10 cellular contexts compared by ENCODE assay signal in the genomic region with DNA sequence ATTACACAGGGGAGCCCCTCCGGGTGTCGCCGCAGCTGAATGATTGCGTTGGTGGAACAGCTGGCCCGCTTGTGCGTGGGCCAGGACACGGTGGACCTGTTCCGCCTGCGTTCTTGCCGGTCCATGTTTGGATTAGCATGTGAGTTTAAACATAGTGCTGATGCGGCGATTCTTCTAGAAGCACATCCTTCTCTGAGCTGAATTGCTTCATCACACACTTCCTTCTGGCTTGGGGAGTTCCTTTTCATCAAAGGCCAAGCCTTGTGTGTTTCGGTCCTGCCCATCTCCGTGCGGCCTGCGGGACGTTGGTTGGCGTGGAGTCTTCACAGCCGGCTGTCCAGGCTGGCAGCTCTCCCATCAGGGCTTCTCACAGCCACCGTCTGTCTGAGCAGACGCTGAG. TPM values are rescaled to one million over a fixed set of nuclear protein-coding genes. Genes with fewer than 3 reads are reported as not detected.
DNase-seq lines count a peak whose midpoint lies in the region; ATAC-seq, FAIRE-seq and TF ChIP-seq lines count a peak whose summit lies in the region.
"Had no signal": no experiment of that assay in that cellular context is flagged by ENCODE, and none has a peak within 500 bp of the region (broad histone marks: within the 10 kb centered on the region; RNA-seq: fewer than 3 reads in every experiment).

No MANE protein-coding gene starts in this region.

- no peaks in the 10 kb centered on the region for H3K36me3 Mint-ChIP-seq in T-helper 2 cell treated with Interferon-gamma antibody and Interleukin-4, amounts not matched to agents 5 μg/mL and 100 μg/mL, for 36 hours (ENCODE audit: low read depth)
- H3K36me3 Mint-ChIP-seq in immature natural killer cell: peaks cover 0 to 7% (median 6%) of the 10 kb centered on the region in 3 donors

- no peaks in the 10 kb centered on the region for H3K9me3 ChIP-seq in OCI-LY7 (ENCODE audit: low read length)
- H3K9me3 ChIP-seq in osteoblast (ENCODE audit: low read depth, low read length): no peaks in the 10 kb centered on the region
- H3K9me3 ChIP-seq in PC-3 (ENCODE audit: low read length): no peaks in the 10 kb centered on the region
- no peaks in the 10 kb centered on the region for H3K9me3 ChIP-seq in effector memory CD4-positive, alpha-beta T cell (ENCODE audit: control insufficient read depth, low read length)

- H3K9me3 Mint-ChIP-seq in T-helper 2 cell treated with Interferon-gamma antibody and Interleukin-4, amounts not matched to agents 5 μg/mL and 100 μg/mL, for 36 hours: no peaks in the 10 kb centered on the region
- no peaks in the 10 kb centered on the region for H3K9me3 Mint-ChIP-seq in immature natural killer cell

- H4K20me1 ChIP-seq in OCI-LY7 (ENCODE audit: insufficient read depth, low read length) (no peaks in the 10 kb centered on the region), osteoblast (ENCODE audit: insufficient read depth, low read length) (no peaks in the 10 kb centered on the region), PC-3 (ENCODE audit: low read length) (no peaks in the 10 kb centered on the region)

- FAIRE-seq in frontal cortex (lab: Jason Lieb, UNC): no peak

- no peak overlapping the region; the same call in 1 of the 2 replicates for H3K4me3 ChIP-seq in BJ (ENCODE audit: low read depth, low read length)
- no peak overlapping the region for H3K4me3 ChIP-seq in OCI-LY7 (ENCODE audit: low read depth, low read length, poor library complexity, severe bottlenecking)
- peak overlapping the region; percentile 57 for H3K4me3 ChIP-seq in osteoblast (ENCODE audit: insufficient read depth, low read length)
- no peak overlapping the region for H3K4me3 ChIP-seq in PC-3 (ENCODE audit: low read length)
- no peak overlapping the region for H3K4me3 ChIP-seq in effector memory CD4-positive, alpha-beta T cell (ENCODE audit: insufficient read depth, low read depth, low read length, poor library complexity, severe bottlenecking)

- H3K79me2 ChIP-seq in OCI-LY7 (ENCODE audit: insufficient read depth, low read depth, low read length): no peaks in the 10 kb centered on the region
- no peaks in the 10 kb centered on the region for H3K79me2 ChIP-seq in osteoblast (ENCODE audit: insufficient read depth, low read length)
- H3K79me2 ChIP-seq in PC-3 (ENCODE audit: low read length): no peaks in the 10 kb centered on the region

- intact Hi-C loops in OCI-LY7 (cut with micrococcal nuclease; ENCODE audit: unreplicated experiment): no loop called here
- intact Hi-C loops in PC-3 (cut with micrococcal nuclease): no loop called here

- H3K4me1 ChIP-seq in OCI-LY7 (ENCODE audit: insufficient read depth, low read length, poor library complexity, severe bottlenecking) (peaks cover 38% of the 10 kb centered on the region), osteoblast (ENCODE audit: insufficient read depth, low read length) (peaks cover 10% of the 10 kb centered on the region), PC-3 (ENCODE audit: insufficient read depth, low read length) (peaks cover 9% of the 10 kb centered on the region)
- H3K4me1 ChIP-seq in effector memory CD4-positive, alpha-beta T cell (ENCODE audit: control insufficient read depth, insufficient read depth, low read length, poor library complexity, severe bottlenecking): peaks cover 11% of the 10 kb centered on the region
- H3K4me1 ChIP-seq: foreskin keratinocyte had no signal

- TF ChIP-seq CTCF in BJ (IDR thresholded peaks at IDR 0.05; ENCODE audit: insufficient read depth, low read depth, low read length): no peak
- TF ChIP-seq CTCF in OCI-LY7 (conservative IDR thresholded peaks at IDR 0.05; ENCODE audit: low read length): no peak
- TF ChIP-seq CTCF in osteoblast (IDR thresholded peaks at IDR 0.05; ENCODE audit: extremely low read depth, low read depth, low read length): no peak
- no peak for TF ChIP-seq CTCF in PC-3 (conservative IDR thresholded peaks at IDR 0.05; ENCODE audit: low read depth, low read length)

- no peak overlapping the region for H3K4me3 Mint-ChIP-seq in T-helper 2 cell treated with Interferon-gamma antibody and Interleukin-4, amounts not matched to agents 5 μg/mL and 100 μg/mL, for 36 hours
- no peak overlapping the region for H3K4me3 Mint-ChIP-seq in immature natural killer cell
- H3K4me3 Mint-ChIP-seq: activated CD8-positive, alpha-beta T cell treated with anti-CD3 and anti-CD28 coated beads, Interleukin-2, amount 10 ng/mL, durations not matched to agents 7 days and 5 days had no signal

- POLR2A ChIA-PET in BJ (lab: Charles Lee) (no interaction called here), OCI-LY7 (lab: Charles Lee) (no interaction called here), PC-3 (lab: Charles Lee; ENCODE audit: unreplicated experiment) (no interaction called here)

- H3K36me3 ChIP-seq in BJ (ENCODE audit: control insufficient read depth, insufficient read depth, low read length) (no peaks in the 10 kb centered on the region; the same call in 1 of the 2 replicates), OCI-LY7 (ENCODE audit: insufficient read depth, low read length) (no peaks in the 10 kb centered on the region), osteoblast (ENCODE audit: insufficient read depth, low read length) (peaks cover 5% of the 10 kb centered on the region), PC-3 (ENCODE audit: low read depth, low read length) (no peaks in the 10 kb centered on the region)
- no peaks in the 10 kb centered on the region for H3K36me3 ChIP-seq in effector memory CD4-positive, alpha-beta T cell (ENCODE audit: control insufficient read depth, insufficient read depth, low read length)

- BruUV-seq in OCI-LY7 (replicated peaks; lab: Mats Ljungman, UMichigan) (no TSS peak), PC-3 (replicated peaks; lab: Mats Ljungman, UMichigan) (no TSS peak)

- H3K9ac ChIP-seq in PC-3 (ENCODE audit: low read length): no peak overlapping the region

- H3F3A ChIP-seq in PC-3 (ENCODE audit: low read length, unreplicated experiment): no peaks in the 10 kb centered on the region

- no peak overlapping the region for H3K27ac ChIP-seq in OCI-LY7 (ENCODE audit: low read depth, low read length, poor library complexity, severe bottlenecking)
- H3K27ac ChIP-seq in osteoblast (ENCODE audit: low read depth, low read length): no peak overlapping the region
- H3K27ac ChIP-seq in PC-3 (ENCODE audit: low read length): no peak overlapping the region
- no peak overlapping the region for H3K27ac ChIP-seq in effector memory CD4-positive, alpha-beta T cell (ENCODE audit: insufficient read depth, low read length, poor library complexity, severe bottlenecking)
- H3K27ac ChIP-seq: foreskin keratinocyte had no signal

- peak overlapping the region; percentile 59; the same call in 1 of the 2 replicates for H2AFZ ChIP-seq in OCI-LY7 (ENCODE audit: low read length)
- peak overlapping the region; percentile 84 for H2AFZ ChIP-seq in osteoblast (ENCODE audit: low read length)
- H2AFZ ChIP-seq in PC-3 (ENCODE audit: low read length): no peak overlapping the region

- no peak for ATAC-seq in PC-3
- ATAC-seq: activated CD8-positive, alpha-beta T cell treated with anti-CD3 and anti-CD28 coated beads, Interleukin-2, amount 10 ng/mL, durations not matched to agents 7 days and 5 days; foreskin keratinocyte had no signal

- peak overlapping the region; percentile 21; the same call in 1 of the 2 replicates for H3K4me2 ChIP-seq in OCI-LY7 (ENCODE audit: low read length)
- H3K4me2 ChIP-seq in osteoblast (ENCODE audit: insufficient read depth, low read length): peak overlapping the region; percentile 75
- no peak overlapping the region for H3K4me2 ChIP-seq in PC-3 (ENCODE audit: low read length)

- no peak overlapping the region for H3K27ac Mint-ChIP-seq in T-helper 2 cell treated with Interferon-gamma antibody and Interleukin-4, amounts not matched to agents 5 μg/mL and 100 μg/mL, for 36 hours
- H3K27ac Mint-ChIP-seq in immature natural killer cell: no peak overlapping the region
- H3K27ac Mint-ChIP-seq: activated CD8-positive, alpha-beta T cell treated with anti-CD3 and anti-CD28 coated beads, Interleukin-2, amount 10 ng/mL, durations not matched to agents 7 days and 5 days had no signal

- DNase-seq in BJ (ENCODE audit: low read depth) (peak; percentile 26), OCI-LY7 (ENCODE audit: low spot score) (no peak), frontal cortex (ENCODE audit: low spot score in 2 of 2) (peak; percentile 48 to 60), osteoblast (ENCODE audit: insufficient read length, low spot score, missing footprints) (peak; percentile 84), PC-3 (no peak), immature natural killer cell (no peak)
- no peak for DNase-seq in T-helper 2 cell treated with Interferon-gamma antibody and Interleukin-4, amounts not matched to agents 5 μg/mL and 100 μg/mL, for 36 hours (ENCODE audit: low spot score)
- no peak for DNase-seq in effector memory CD4-positive, alpha-beta T cell
- DNase-seq: activated CD8-positive, alpha-beta T cell treated with anti-CD3 and anti-CD28 coated beads, Interleukin-2, amount 10 ng/mL, durations not matched to agents 7 days and 5 days; foreskin keratinocyte had no signal

- H3K27me3 ChIP-seq in BJ (ENCODE audit: control insufficient read depth, insufficient read depth, low read length): no peaks in the 10 kb centered on the region
- H3K27me3 ChIP-seq in osteoblast (ENCODE audit: insufficient read depth, low read length): no peaks in the 10 kb centered on the region
- no peaks in the 10 kb centered on the region for H3K27me3 ChIP-seq in PC-3 (ENCODE audit: low read length)
- H3K27me3 ChIP-seq in effector memory CD4-positive, alpha-beta T cell (replicated peaks; ENCODE audit: control insufficient read depth, insufficient read depth, low read length, poor library complexity, severe bottlenecking): no peaks in the 10 kb centered on the region

- H3K4me1 Mint-ChIP-seq in T-helper 2 cell treated with Interferon-gamma antibody and Interleukin-4, amounts not matched to agents 5 μg/mL and 100 μg/mL, for 36 hours (ENCODE audit: low read depth): peaks cover 13% of the 10 kb centered on the region
- H3K4me1 Mint-ChIP-seq in immature natural killer cell: peaks cover 25 to 26% of the 10 kb centered on the region in 2 donors

- H3K27me3 Mint-ChIP-seq in T-helper 2 cell treated with Interferon-gamma antibody and Interleukin-4, amounts not matched to agents 5 μg/mL and 100 μg/mL, for 36 hours (ENCODE audit: low read depth): peaks cover 24% of the 10 kb centered on the region
- peaks cover 2 to 9% (median 8%) of the 10 kb centered on the region in 3 donors for H3K27me3 Mint-ChIP-seq in immature natural killer cell (ENCODE audit: low read depth in 3 of 3)

- no peaks in the 10 kb centered on the region for H3K9me2 ChIP-seq in OCI-LY7 (ENCODE audit: insufficient read depth, low read length)
- H3K9me2 ChIP-seq in PC-3 (replicated peaks; ENCODE audit: low read length): no peaks in the 10 kb centered on the region

- CTCF ChIA-PET in BJ (lab: Yijun Ruan, JAX): interaction anchor here (0.7 to 2.2 kb wide), 5 partner anchors 9 to 257 kb away, joined by 3 to 13 read pairs (median 3); no protein-coding TSS in a partner anchor
- CTCF ChIA-PET in OCI-LY7 (lab: Charles Lee; ENCODE audit: unreplicated experiment): no interaction called here
- CTCF ChIA-PET in PC-3 (lab: Charles Lee): no interaction called here

RNA-seq across cellular contexts. Expression of a gene that starts 45.5 kb away (rescaled TPM):
- polyA plus RNA-seq in BJ (2011; rRNA removed) (1.9 and 3.4 TPM in 2 replicates), immature natural killer cell (under 1 TPM in 2 of 3 donors, not detected in 1; 0.51 to 0.99 TPM)
- 2.2 and 3.7 TPM in 2 replicates for polyA minus RNA-seq in BJ (2011; rRNA and poly(A)+ RNA removed)
- 0.06 TPM in 1 of 2 replicates, not detected in the other for total RNA-seq in OCI-LY7 (2014; rRNA removed; shearing (Covaris generic))
- total RNA-seq in OCI-LY7 (2022) (0.44 and 0.67 TPM in 2 replicates), frontal cortex (14.7 TPM), osteoblast (0.88 and 1.1 TPM in 2 replicates), PC-3 (2014; rRNA removed) (6.7 and 8.9 TPM in 2 replicates)

RNA-seq across cellular contexts. Expression of a gene that starts 47.3 kb away (rescaled TPM):
- polyA plus RNA-seq in BJ (2011; rRNA removed) (80.5 and 118 TPM in 2 replicates), immature natural killer cell (10 to 100 TPM; 69.7 to 99.5 (median 92.1) TPM)
- polyA minus RNA-seq in BJ (2011; rRNA and poly(A)+ RNA removed): 59.6 and 94.4 TPM in 2 replicates
- 37.1 and 51.5 TPM in 2 replicates for total RNA-seq in OCI-LY7 (2014; rRNA removed; shearing (Covaris generic))
- total RNA-seq in OCI-LY7 (2022) (63.6 and 74.3 TPM in 2 replicates), frontal cortex (40.4 TPM), osteoblast (63.7 and 68.4 TPM in 2 replicates), PC-3 (2014; rRNA removed) (51.5 and 59.3 TPM in 2 replicates)

Comparison
In these comparisons a context has a peak if more than half of its experiments do, and no peak if none do; other contexts are left out.
1. DNase-seq: peak in BJ (single experiment), frontal cortex (2 of 2) and osteoblast (single experiment); none in OCI-LY7 (single experiment), T-helper 2 cell treated with Interferon-gamma antibody and Interleukin-4, amounts not matched to agents 5 μg/mL and 100 μg/mL, for 36 hours (single experiment), PC-3 (single experiment), effector memory CD4-positive, alpha-beta T cell (0 of 3) and immature natural killer cell (0 of 3).